15 cellular contexts compared by ENCODE assay signal in genomic region chr14:91283666-91284065, GRCh38. TPM values are rescaled to one million over a fixed set of nuclear protein-coding genes. Genes with fewer than 3 reads are reported as not detected.
A peak's percentile ranks its signal among the peaks of the same experiment; 100 is the strongest.
DNase-seq lines count a peak whose midpoint lies in the region; ATAC-seq, FAIRE-seq and TF ChIP-seq lines count a peak whose summit lies in the region.
"Had no signal": no experiment of that assay in that cellular context is flagged by ENCODE, and none has a peak within 500 bp of the region (broad histone marks: within the 10 kb centered on the region; RNA-seq: fewer than 3 reads in every experiment).

No MANE protein-coding gene starts in this region.

- H3K4me2 ChIP-seq in fibroblast of lung (ENCODE audit: extremely low read depth, insufficient read depth, low read length): no peak overlapping the region

- H3K4me3 Mint-ChIP-seq in activated T-cell treated with anti-CD3 and anti-CD28 coated beads, Interleukin-2, amount 50 U/mL, for 72 hours: no peak overlapping the region
- H3K4me3 Mint-ChIP-seq in stimulated activated effector memory CD8-positive, alpha-beta T cell treated with anti-CD3 and anti-CD28 coated beads, Interleukin-12 subunit alpha, Interleukin-12 subunit beta, amount 100 ng/mL, for 72 hours: no peak overlapping the region
- H3K4me3 Mint-ChIP-seq: memory B cell had no signal

- TF ChIP-seq CTCF in fibroblast of lung (conservative IDR thresholded peaks at IDR 0.05 in 1 of 2, IDR thresholded peaks at IDR 0.05 in 1 of 2; ENCODE audit: low read depth in 1 of 2, low read length in 2 of 2): no peak

- no peak for TF ChIP-seq POLR2A in GM12892 (IDR thresholded peaks at IDR 0.05; ENCODE audit: low read depth, low read length)

- no peak overlapping the region for H3K4me3 ChIP-seq in fibroblast of lung (replicated peaks in 1 of 4; ENCODE audit: control extremely low read depth in 1 of 4, insufficient read depth in 1 of 4, low read depth in 3 of 4, low read length in 4 of 4)
- H3K4me3 ChIP-seq: tibial nerve had no signal

- no peak for FAIRE-seq in GM12892 (lab: Jason Lieb, UNC)

- H3K36me3 ChIP-seq in fibroblast of lung (ENCODE audit: control insufficient read depth, insufficient read depth, low read length): no peaks in the 10 kb centered on the region

- H3K27ac Mint-ChIP-seq in activated T-cell treated with anti-CD3 and anti-CD28 coated beads, Interleukin-2, amount 50 U/mL, for 72 hours: peak overlapping the region; percentile 18
- H3K27ac Mint-ChIP-seq in stimulated activated effector memory CD8-positive, alpha-beta T cell treated with anti-CD3 and anti-CD28 coated beads, Interleukin-12 subunit alpha, Interleukin-12 subunit beta, amount 100 ng/mL, for 72 hours: peak overlapping the region; percentile 90

- no peaks in the 10 kb centered on the region for H3K27me3 Mint-ChIP-seq in activated T-cell treated with anti-CD3 and anti-CD28 coated beads, Interleukin-2, amount 50 U/mL, for 72 hours (ENCODE audit: low read depth)
- H3K27me3 Mint-ChIP-seq: memory B cell had no signal

- ATAC-seq in activated T-cell treated with anti-CD3 and anti-CD28 coated beads, Interleukin-2, amount 50 U/mL, for 72 hours (replicated peaks in 1 of 2): no peak
- no peak for ATAC-seq in stimulated activated effector memory CD8-positive, alpha-beta T cell treated with anti-CD3 and anti-CD28 coated beads, Interleukin-12 subunit alpha, Interleukin-12 subunit beta, amount 100 ng/mL, for 72 hours

- H2AFZ ChIP-seq in fibroblast of lung (ENCODE audit: low read length): peak overlapping the region; percentile 29

- no peaks in the 10 kb centered on the region for H3K9me3 Mint-ChIP-seq in activated T-cell treated with anti-CD3 and anti-CD28 coated beads, Interleukin-2, amount 50 U/mL, for 72 hours
- H3K9me3 Mint-ChIP-seq in stimulated activated effector memory CD8-positive, alpha-beta T cell treated with anti-CD3 and anti-CD28 coated beads, Interleukin-12 subunit alpha, Interleukin-12 subunit beta, amount 100 ng/mL, for 72 hours: no peaks in the 10 kb centered on the region
- H3K9me3 Mint-ChIP-seq: memory B cell had no signal

- no peaks in the 10 kb centered on the region for H4K20me1 ChIP-seq in fibroblast of lung (ENCODE audit: control insufficient read depth, extremely low read depth, insufficient read depth, low read length)

- DNase-seq in activated T-cell treated with anti-CD3 and anti-CD28 coated beads, Interleukin-2, amount 50 U/mL, for 72 hours: no peak
- DNase-seq in activated T-cell treated with anti-CD3 and anti-CD28 coated beads, Interleukin-2, amount 50 U/mL, for 48 hours: no peak
- peak; percentile 61 for DNase-seq in RPMI7951 (ENCODE audit: low read depth)
- no peak for DNase-seq in fibroblast of lung (ENCODE audit: low read depth in 2 of 2)
- DNase-seq in stimulated activated effector memory CD8-positive, alpha-beta T cell treated with anti-CD3 and anti-CD28 coated beads, Interleukin-12 subunit alpha, Interleukin-12 subunit beta, amount 100 ng/mL, for 72 hours (ENCODE audit: low spot score in 2 of 2): no peak
- no peak for DNase-seq in activated gamma-delta T cell (lab: John Stamatoyannopoulos, UW)
- no peak for DNase-seq in GM12892 (ENCODE audit: insufficient read length)
- no peak for DNase-seq in effector CD8-positive, alpha-beta T cell (lab: John Stamatoyannopoulos, UW)
- DNase-seq: anterior cingulate cortex, dermis blood vessel endothelial cell, DMS153, NCI-H146, NCI-H748 treated with DMSO at 0.1 percent for 48 hours had no signal

- H3K36me3 Mint-ChIP-seq in activated T-cell treated with anti-CD3 and anti-CD28 coated beads, Interleukin-2, amount 50 U/mL, for 72 hours (ENCODE audit: insufficient read depth in 2 of 2): peaks cover 16 to 40% of the 10 kb centered on the region in 2 donors
- peaks cover 100% of the 10 kb centered on the region for H3K36me3 Mint-ChIP-seq in stimulated activated effector memory CD8-positive, alpha-beta T cell treated with anti-CD3 and anti-CD28 coated beads, Interleukin-12 subunit alpha, Interleukin-12 subunit beta, amount 100 ng/mL, for 72 hours

- H3K4me1 ChIP-seq in fibroblast of lung (ENCODE audit: control insufficient read depth, extremely low read depth, insufficient read depth, low read length): peaks cover 3% of the 10 kb centered on the region
- H3K4me1 ChIP-seq: tibial nerve had no signal

- no peaks in the 10 kb centered on the region for H3K9me3 ChIP-seq in fibroblast of lung (ENCODE audit: control insufficient read depth, insufficient read depth, low read depth, low read length)

- H3K4me1 Mint-ChIP-seq in activated T-cell treated with anti-CD3 and anti-CD28 coated beads, Interleukin-2, amount 50 U/mL, for 72 hours (ENCODE audit: low read depth): peaks cover 19% of the 10 kb centered on the region
- peaks cover 13% of the 10 kb centered on the region for H3K4me1 Mint-ChIP-seq in stimulated activated effector memory CD8-positive, alpha-beta T cell treated with anti-CD3 and anti-CD28 coated beads, Interleukin-12 subunit alpha, Interleukin-12 subunit beta, amount 100 ng/mL, for 72 hours

- no peak overlapping the region for H3K9ac ChIP-seq in fibroblast of lung (ENCODE audit: insufficient read depth, low read length)

- H3K27ac ChIP-seq in fibroblast of lung (ENCODE audit: insufficient read depth, low read length): no peak overlapping the region
- H3K27ac ChIP-seq: tibial nerve had no signal

- H3K79me2 ChIP-seq in fibroblast of lung (ENCODE audit: control insufficient read depth, insufficient read depth, low read length): no peaks in the 10 kb centered on the region

- H3K27me3 ChIP-seq in fibroblast of lung (ENCODE audit: control insufficient read depth, insufficient read depth, low read length): no peaks in the 10 kb centered on the region
- H3K27me3 ChIP-seq: tibial nerve had no signal

RNA-seq across cellular contexts. Expression of gene GPR68, which starts 39.2 kb away (rescaled TPM):
- total RNA-seq in activated T-cell treated with anti-CD3 and anti-CD28 coated beads, Interleukin-2, amount 50 U/mL, for 72 hours: 10 to 100 TPM; 18.9 to 19.2 TPM
- total RNA-seq in RPMI7951 (2014; rRNA removed; shearing (Covaris generic)): 16.7 and 18.6 TPM in 2 replicates
- 0.26 and 0.66 TPM in 2 replicates for total RNA-seq in fibroblast of lung
- 0.37 and 1.3 TPM in 2 replicates for polyA plus RNA-seq in fibroblast of lung
- 0.36 and 2.2 TPM in 2 replicates for polyA plus RNA-seq in fibroblast of lung (2012)
- 5.5 TPM in 1 of 2 replicates, not detected in the other for polyA minus RNA-seq in fibroblast of lung (ENCODE audit: low replicate concordance)
- 1.3 TPM for polyA plus RNA-seq in GM12892 (2012; ENCODE audit: missing spikeins)

Comparison
In these comparisons a context has a peak if more than half of its experiments do, and no peak if none do; other contexts are left out.
1. RNA of gene GPR68, which starts 39.2 kb away (total RNA-seq): 18.9 to 19.2 TPM in activated T-cell treated with anti-CD3 and anti-CD28 coated beads, Interleukin-2, amount 50 U/mL, for 72 hours and 16.7 to 18.6 TPM in RPMI7951; 0.26 to 0.66 TPM in fibroblast of lung; every median in the first group is over 10 times any median in the second.